ENCODE assay signal across 26 cellular contexts in genomic region chr2:103496850-103497249, GRCh38.
"Had no signal": no experiment of that assay in that cellular context is flagged by ENCODE, and none has a peak within 500 bp of the region (broad histone marks: within the 10 kb centered on the region; RNA-seq: fewer than 3 reads in every experiment).

No MANE protein-coding gene starts in this region.

- ATAC-seq: effector memory CD8-positive, alpha-beta T cell; esophagus mucosa; gastrocnemius medialis; heart right ventricle; left cardiac atrium; left lung; left ventricle myocardium superior; lower lobe of right lung; mucosa of descending colon; naive thymus-derived CD8-positive, alpha-beta T cell had no signal

- H3K4me3 ChIP-seq: coronary artery, dorsolateral prefrontal cortex, esophagus squamous epithelium, gastrocnemius medialis, heart right ventricle, left lung, lower lobe of right lung, mucosa of descending colon had no signal

- H3K27me3 ChIP-seq: dorsolateral prefrontal cortex, esophagus squamous epithelium, gastrocnemius medialis, heart right ventricle, left lung had no signal

- H3K36me3 ChIP-seq: esophagus squamous epithelium, gastrocnemius medialis, heart right ventricle, left lung, lower lobe of right lung had no signal

- H3K27ac ChIP-seq: coronary artery, dorsolateral prefrontal cortex, epithelial cell of prostate, esophagus squamous epithelium, gastrocnemius medialis, heart right ventricle, left lung, lower lobe of right lung had no signal

- DNase-seq: dermis blood vessel endothelial cell; dorsolateral prefrontal cortex; effector CD4-positive, alpha-beta T cell; effector memory CD8-positive, alpha-beta T cell; endodermal cell; esophagus squamous epithelium; foreskin melanocyte; gastrocnemius medialis; glutamatergic neuron; head of caudate nucleus; heart right ventricle; hippocampal formation; left cardiac atrium; left lung; left ventricle myocardium superior; lower lobe of right lung; mesenchymal stem cell; mucosa of descending colon; naive B cell; naive thymus-derived CD8-positive, alpha-beta T cell had no signal

- H3K9me3 ChIP-seq: gastrocnemius medialis, left lung, lower lobe of right lung, mucosa of descending colon had no signal

- FAIRE-seq: endometrium, islet of Langerhans, keratinocyte had no signal

- H3K4me1 ChIP-seq: esophagus squamous epithelium, gastrocnemius medialis, heart right ventricle, left lung, lower lobe of right lung had no signal
